ENCODE assay signal across 13 cellular contexts in the genomic region with DNA sequence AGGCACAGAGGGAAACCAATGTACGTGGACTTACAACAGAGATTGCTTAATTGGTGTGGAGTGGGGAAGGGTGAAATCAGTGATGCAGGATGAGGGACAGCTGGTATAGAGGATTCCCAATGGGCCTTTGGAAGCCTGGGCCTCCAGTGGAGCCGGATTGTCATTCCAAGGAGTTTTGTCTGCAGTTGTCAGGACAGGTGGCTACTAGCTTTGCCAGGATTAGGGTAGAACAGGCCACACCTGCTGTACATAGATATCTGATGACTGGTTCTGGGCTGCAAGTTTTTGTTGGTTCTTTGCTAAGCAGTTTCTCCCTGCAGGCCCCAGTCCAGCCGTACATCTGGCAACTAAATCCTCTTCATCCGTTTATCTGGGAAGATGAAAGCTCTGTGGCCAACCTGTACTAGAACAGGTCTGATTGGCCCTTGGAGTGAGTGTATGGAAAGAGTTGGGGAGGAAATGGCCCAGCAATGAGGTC. TPM values are rescaled to one million over a fixed set of nuclear protein-coding genes. Genes with fewer than 3 reads are reported as not detected.
DNase-seq lines count a peak whose midpoint lies in the region; FAIRE-seq and TF ChIP-seq lines count a peak whose summit lies in the region.
"Had no signal": no experiment of that assay in that cellular context is flagged by ENCODE, and none has a peak within 500 bp of the region (broad histone marks: within the 10 kb centered on the region; RNA-seq: fewer than 3 reads in every experiment).

No MANE protein-coding gene starts in this region.

- H3K9me2 ChIP-seq in Karpas-422 (replicated peaks; ENCODE audit: insufficient read depth, low read length): no peaks in the 10 kb centered on the region

- H3K9ac ChIP-seq in Karpas-422 (ENCODE audit: low read length): no peak overlapping the region

- FAIRE-seq in bronchial epithelial cell (lab: Jason Lieb, UNC): no peak
- FAIRE-seq: GM19239 had no signal

- DNase-seq in AG20443 (ENCODE audit: low spot score): peak; percentile 17
- DNase-seq in LHCN-M2 (ENCODE audit: low read depth): peak; percentile 97
- peak; percentile 95 for DNase-seq in bronchial epithelial cell (ENCODE audit: low read depth)
- no peak for DNase-seq in amniotic stem cell (lab: John Stamatoyannopoulos, UW)
- DNase-seq in COLO668 (lab: John Stamatoyannopoulos, UW; ENCODE audit: unreplicated experiment): no peak
- no peak for DNase-seq in NOMO-1 treated with DMSO at 0.1 percent for 48 hours (lab: John Stamatoyannopoulos, UW; ENCODE audit: unreplicated experiment)
- no peak for DNase-seq in Karpas-422
- DNase-seq: NCI-H526; stimulated activated CD4-positive, alpha-beta T cell treated with anti-CD3 and anti-CD28 coated beads, Interleukin-4, amount 100 ng/mL, for 24 hours had no signal

- no peak overlapping the region for H3K4me3 ChIP-seq in bronchial epithelial cell (ENCODE audit: low read depth, low read length)
- no peak overlapping the region for H3K4me3 ChIP-seq in mesodermal cell (ENCODE audit: extremely low read depth, insufficient read depth, low read length, poor library complexity, severe bottlenecking)
- H3K4me3 ChIP-seq in Karpas-422 (ENCODE audit: low read length): no peak overlapping the region

- no peak for TF ChIP-seq CTCF in bronchial epithelial cell (IDR thresholded peaks at IDR 0.05; ENCODE audit: insufficient read depth, low read length, severe bottlenecking)

- H3K27ac ChIP-seq in mesodermal cell (ENCODE audit: low read depth, low read length, severe bottlenecking): peak overlapping the region; percentile 83
- no peak overlapping the region for H3K27ac ChIP-seq in Karpas-422 (ENCODE audit: low read length)
- H3K27ac ChIP-seq: C4-2B, neutrophil had no signal

- no peak overlapping the region for H2AFZ ChIP-seq in Karpas-422 (ENCODE audit: low read length)

- no peaks in the 10 kb centered on the region for H4K20me1 ChIP-seq in Karpas-422 (ENCODE audit: insufficient read depth, low read depth, low read length)

- WGBS in mesodermal cell (ENCODE audit: insufficient coverage in 2 of 2), 2 experiments: 81 to 92% methylated on average over 2 to 4 of the region's 4 CpGs

- peaks cover 97% of the 10 kb centered on the region for H3K79me2 ChIP-seq in Karpas-422 (ENCODE audit: low read length)

- no peak overlapping the region for H3K4me2 ChIP-seq in Karpas-422 (ENCODE audit: low read depth, low read length, poor library complexity, severe bottlenecking)

- H3K4me1 ChIP-seq in mesodermal cell (ENCODE audit: control insufficient read depth, insufficient read depth, low read length, poor library complexity, severe bottlenecking): peaks cover 33% of the 10 kb centered on the region
- peaks cover 14% of the 10 kb centered on the region for H3K4me1 ChIP-seq in Karpas-422 (ENCODE audit: low read length)

- H3K27me3 ChIP-seq in bronchial epithelial cell (ENCODE audit: control insufficient read depth, insufficient read depth, low read length) (no peaks in the 10 kb centered on the region), Karpas-422 (ENCODE audit: low read length) (no peaks in the 10 kb centered on the region)
- H3K27me3 ChIP-seq: neutrophil had no signal

- no peaks in the 10 kb centered on the region for H3K9me3 ChIP-seq in mesodermal cell (ENCODE audit: control insufficient read depth, low read length)
- no peaks in the 10 kb centered on the region for H3K9me3 ChIP-seq in Karpas-422 (ENCODE audit: low read length)
- H3K9me3 ChIP-seq: neutrophil had no signal

- peaks cover 4% of the 10 kb centered on the region for H3K36me3 ChIP-seq in bronchial epithelial cell (ENCODE audit: control insufficient read depth, insufficient read depth, low read length)
- H3K36me3 ChIP-seq in mesodermal cell (ENCODE audit: control insufficient read depth, insufficient read depth, low read length): peaks cover 60% of the 10 kb centered on the region
- H3K36me3 ChIP-seq in Karpas-422 (ENCODE audit: insufficient read depth, low read length): peaks cover 72% of the 10 kb centered on the region

RNA-seq across cellular contexts. Expression of a gene that starts 4.3 kb away (rescaled TPM):
- total RNA-seq in LHCN-M2 (2014; rRNA removed): 62.6 and 88.0 TPM in 2 replicates
- polyA plus RNA-seq in LHCN-M2 (2012): 30.9 TPM
- 8.8 and 9.5 TPM in 2 replicates for total RNA-seq in bronchial epithelial cell
- polyA plus RNA-seq in mesodermal cell (2013, experiment 1 of 2): 42.5 TPM
- 45.5 TPM for polyA plus RNA-seq in mesodermal cell (2013, experiment 2 of 2)
- total RNA-seq in Karpas-422 (2014; rRNA removed; shearing (Covaris generic); ENCODE audit: low replicate concordance): 32.9 and 36.0 TPM in 2 replicates

RNA-seq across cellular contexts. Expression of a gene that starts 4.5 kb away (rescaled TPM):
- total RNA-seq in LHCN-M2 (2014; rRNA removed) (14.7 and 15.9 TPM in 2 replicates), bronchial epithelial cell (5.3 and 8.4 TPM in 2 replicates)
- 2.8 TPM for polyA plus RNA-seq in LHCN-M2 (2012)
- polyA plus RNA-seq in mesodermal cell (2013, experiment 1 of 2): 5.2 TPM
- polyA plus RNA-seq in mesodermal cell (2013, experiment 2 of 2): 7.6 TPM
- 27.8 and 41.2 TPM in 2 replicates for total RNA-seq in Karpas-422 (2014; rRNA removed; shearing (Covaris generic); ENCODE audit: low replicate concordance)

Comparison
In these comparisons a context has a peak if more than half of its experiments do, and no peak if none do; other contexts are left out.
1. DNase-seq: peak in AG20443 (single experiment), LHCN-M2 (single experiment) and bronchial epithelial cell (single experiment); none in amniotic stem cell (single experiment), COLO668 (single experiment), NOMO-1 treated with DMSO at 0.1 percent for 48 hours (single experiment) and Karpas-422 (single experiment).